In the genomic region with DNA sequence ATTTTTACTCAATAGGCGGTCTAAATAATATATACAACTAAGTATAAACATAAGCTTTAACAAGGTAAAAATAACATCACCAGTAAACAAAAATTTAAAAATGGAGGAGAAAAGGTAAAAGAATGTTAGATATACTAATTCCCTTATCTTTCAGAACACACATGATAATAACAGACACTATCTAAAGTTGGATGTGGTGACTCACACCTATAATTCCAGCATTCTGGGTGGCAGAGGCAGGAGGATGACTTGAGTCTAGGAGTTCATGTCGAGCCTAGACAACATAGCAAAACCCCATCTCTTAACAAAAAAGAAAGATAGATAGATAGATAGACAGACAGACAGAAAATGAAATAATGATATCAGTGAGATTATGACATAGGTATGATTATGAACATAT, we compare ENCODE assay signal across 11 cellular contexts.
"Had no signal": no experiment of that assay in that cellular context is flagged by ENCODE, and none has a peak within 500 bp of the region (broad histone marks: within the 10 kb centered on the region; RNA-seq: fewer than 3 reads in every experiment).

No MANE protein-coding gene starts in this region.

- H3K4me3 ChIP-seq: tibial nerve, vagina had no signal

- H3K9me3 ChIP-seq: tibial nerve, vagina had no signal

- H3K36me3 ChIP-seq: vagina had no signal

- H3K27me3 ChIP-seq: tibial nerve, vagina had no signal

- ATAC-seq: natural killer cell; right cardiac atrium; stimulated activated memory B cell treated with anti-CD40 and anti-IgM and Interleukin-4, amounts not matched to agents 10 μg/mL and 1 μg/mL and 100 μg/mL, for 72 hours; WTC11 had no signal

- FAIRE-seq: endometrium had no signal

- DNase-seq: activated CD4-positive, alpha-beta T cell treated with anti-CD3 and anti-CD28 coated beads for 48 hours; amniotic stem cell; mammary epithelial cell; natural killer cell; posterior cingulate gyrus; right cardiac atrium had no signal

- H3K27ac ChIP-seq: tibial nerve, vagina had no signal
